Comparison of ENCODE assay signal across 8 cellular contexts in the genomic region with DNA sequence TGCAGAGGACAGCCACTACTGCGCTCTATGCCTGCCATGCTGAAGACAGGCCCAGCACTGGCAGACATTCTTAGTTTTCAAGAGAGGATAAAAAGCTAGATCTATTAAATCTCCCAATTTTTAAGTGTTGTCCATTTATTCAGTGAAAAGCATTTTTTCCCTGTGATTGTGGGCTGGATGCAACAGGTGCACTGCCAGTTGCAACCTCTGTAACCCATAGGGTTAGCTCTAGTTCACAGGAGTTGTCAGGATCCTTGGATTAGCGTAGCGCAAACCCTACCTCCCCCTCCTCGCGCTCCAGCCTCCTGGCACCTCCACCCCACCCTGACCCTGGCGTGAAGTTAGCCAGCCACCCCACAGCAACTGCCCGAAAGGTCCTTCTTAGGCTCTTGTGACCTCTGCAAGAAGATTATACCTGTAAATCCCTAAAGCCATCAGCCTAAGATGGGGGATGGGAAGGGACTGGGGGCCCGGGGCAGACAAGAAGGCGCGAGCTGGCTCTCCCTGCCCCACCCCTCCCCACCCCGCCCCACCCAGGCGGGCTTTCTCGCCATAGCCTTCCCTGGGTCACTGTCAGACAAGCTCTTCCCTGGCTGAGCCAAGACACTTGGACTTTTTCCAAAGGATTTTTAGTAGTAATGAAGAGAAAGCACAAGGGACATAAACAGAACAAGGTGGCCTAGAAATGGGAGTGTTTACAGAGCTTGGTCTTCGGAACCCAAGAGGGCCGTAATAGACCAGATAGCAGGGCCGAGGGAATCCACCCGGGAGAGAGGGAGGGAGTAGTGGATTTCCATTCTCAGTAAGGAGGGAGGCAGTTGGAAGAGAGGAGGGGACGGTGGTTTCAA. TPM values are rescaled to one million over a fixed set of nuclear protein-coding genes. Genes with fewer than 3 reads are reported as not detected.
A peak's percentile ranks its signal among the peaks of the same experiment; 100 is the strongest.
DNase-seq lines count a peak whose midpoint lies in the region; ATAC-seq and TF ChIP-seq lines count a peak whose summit lies in the region.

No MANE protein-coding gene starts in this region.

- H3K27ac Mint-ChIP-seq in CD14-positive monocyte: peak overlapping the region in 2 of 7 donors; percentile 5 to 75
- H3K27ac Mint-ChIP-seq in neural progenitor cell: peak overlapping the region; percentile 4

- TF ChIP-seq CTCF in CD14-positive monocyte (IDR thresholded peaks at IDR 0.05) (no peak), Panc1 (IDR thresholded peaks at IDR 0.05) (no peak), fibroblast of lung (conservative IDR thresholded peaks at IDR 0.05 in 1 of 2, IDR thresholded peaks at IDR 0.05 in 1 of 2; ENCODE audit: low read depth in 1 of 2, low read length in 2 of 2) (no peak), neural progenitor cell (IDR thresholded peaks at IDR 0.05) (no peak)

- H3K9me3 ChIP-seq in Panc1 (ENCODE audit: control insufficient read depth, insufficient read depth, low read depth, low read length) (no peaks in the 10 kb centered on the region), fibroblast of lung (ENCODE audit: control insufficient read depth, insufficient read depth, low read depth, low read length) (no peaks in the 10 kb centered on the region), neural progenitor cell (ENCODE audit: low read depth) (no peaks in the 10 kb centered on the region)

- DNase-seq in CD14-positive monocyte (ENCODE audit: low spot score) (no peak), Panc1 (ENCODE audit: low read depth, low spot score) (no peak), fibroblast of lung (ENCODE audit: low read depth in 2 of 2) (peak in 1 of 2 donors; percentile 20), neural progenitor cell (ENCODE audit: low spot score) (peak; percentile 24), ACHN (no peak), OCI-M2 (lab: John Stamatoyannopoulos, UW; ENCODE audit: unreplicated experiment) (no peak)

- intact Hi-C loops in CD14-positive monocyte (cut with micrococcal nuclease): no loop called here
- intact Hi-C loops in Panc1 (cut with micrococcal nuclease; ENCODE audit: unreplicated experiment): no loop called here

- no peaks in the 10 kb centered on the region for H3K36me3 ChIP-seq in Panc1 (ENCODE audit: control insufficient read depth, insufficient read depth, low read length)
- H3K36me3 ChIP-seq in fibroblast of lung (ENCODE audit: control insufficient read depth, insufficient read depth, low read length): no peaks in the 10 kb centered on the region
- H3K36me3 ChIP-seq in neural progenitor cell: no peaks in the 10 kb centered on the region

- H2AFZ ChIP-seq in fibroblast of lung (ENCODE audit: low read length) (peak overlapping the region; percentile 50), neural progenitor cell (replicated peaks) (peak overlapping the region; percentile 86)

- peak overlapping the region; percentile 43 to 61 for H3K4me3 ChIP-seq in Panc1 (ENCODE audit: low read depth in 2 of 2, low read length in 2 of 2)
- peak overlapping the region; percentile 21 to 78 (median 60) for H3K4me3 ChIP-seq in fibroblast of lung (replicated peaks in 1 of 4; ENCODE audit: control extremely low read depth in 1 of 4, insufficient read depth in 1 of 4, low read depth in 3 of 4, low read length in 4 of 4)
- peak overlapping the region; percentile 87 for H3K4me3 ChIP-seq in neural progenitor cell

- H3K36me3 Mint-ChIP-seq in CD14-positive monocyte: peaks cover 0 to 5% of the 10 kb centered on the region in 2 donors
- no peaks in the 10 kb centered on the region for H3K36me3 Mint-ChIP-seq in neural progenitor cell

- peaks cover 10% of the 10 kb centered on the region for H3K4me1 Mint-ChIP-seq in CD14-positive monocyte
- peaks cover 20% of the 10 kb centered on the region for H3K4me1 Mint-ChIP-seq in neural progenitor cell

- H3K27me3 Mint-ChIP-seq in CD14-positive monocyte (ENCODE audit: low read depth in 3 of 3) (peaks cover 51 to 65% (median 60%) of the 10 kb centered on the region in 3 donors), neural progenitor cell (ENCODE audit: insufficient read depth, low read depth) (peaks cover 34% of the 10 kb centered on the region)

- no TSS peak for BruUV-seq in Panc1 (replicated peaks; lab: Mats Ljungman, UMichigan)

- no peaks in the 10 kb centered on the region for H4K20me1 ChIP-seq in fibroblast of lung (ENCODE audit: control insufficient read depth, extremely low read depth, insufficient read depth, low read length)
- peaks cover 17% of the 10 kb centered on the region for H4K20me1 ChIP-seq in neural progenitor cell (ENCODE audit: low read depth)

- peaks cover 42% of the 10 kb centered on the region for H3K27me3 ChIP-seq in Panc1 (ENCODE audit: control insufficient read depth, insufficient read depth, low read length)
- H3K27me3 ChIP-seq in fibroblast of lung (ENCODE audit: control insufficient read depth, insufficient read depth, low read length): no peaks in the 10 kb centered on the region
- peaks cover 77% of the 10 kb centered on the region for H3K27me3 ChIP-seq in neural progenitor cell

- H3K9ac ChIP-seq in fibroblast of lung (ENCODE audit: insufficient read depth, low read length): peak overlapping the region; percentile 92
- no peak overlapping the region for H3K9ac ChIP-seq in neural progenitor cell

- no peaks in the 10 kb centered on the region; the same call in 1 of the 2 replicates for H3K4me1 ChIP-seq in Panc1 (ENCODE audit: control insufficient read depth, insufficient read depth, low read length)
- peaks cover 21% of the 10 kb centered on the region for H3K4me1 ChIP-seq in fibroblast of lung (ENCODE audit: control insufficient read depth, extremely low read depth, insufficient read depth, low read length)
- peaks cover 10% of the 10 kb centered on the region for H3K4me1 ChIP-seq in neural progenitor cell

- H3K4me3 Mint-ChIP-seq in CD14-positive monocyte (peak overlapping the region; percentile 61 to 80), neural progenitor cell (peak overlapping the region; percentile 83)

- H3K4me2 ChIP-seq in fibroblast of lung (ENCODE audit: extremely low read depth, insufficient read depth, low read length): peak overlapping the region; percentile 82
- peak overlapping the region; percentile 100 for H3K4me2 ChIP-seq in neural progenitor cell

- H3F3A ChIP-seq in neural progenitor cell (ENCODE audit: low read depth): peaks cover 18% of the 10 kb centered on the region

- CTCF ChIA-PET in Panc1 (lab: Charles Lee): interaction anchor here (0.6 to 1.8 kb wide), 3 partner anchors 10 to 132 kb away, joined by 3 to 5 read pairs (median 4); no protein-coding TSS in a partner anchor

- H3K27ac ChIP-seq in Panc1 (ENCODE audit: low read length) (no peak overlapping the region), fibroblast of lung (ENCODE audit: insufficient read depth, low read length) (peak overlapping the region; percentile 88), neural progenitor cell (no peak overlapping the region)

- POLR2A ChIA-PET in Panc1 (lab: Charles Lee): interaction anchor here (1.0 kb wide), 1 partner anchor 31 kb away, joined by 3 read pairs; the partner anchor contains the start of gene EIF3F

- in situ Hi-C loops in Panc1 (cut with HindIII; ENCODE audit: low pct_unique_long_range_greater_than_20kb, low sequenced_read_pairs) (no loop called here), ACHN (cut with HindIII; ENCODE audit: low pct_ligation_motif_present, low pct_unique_long_range_greater_than_20kb, low sequenced_read_pairs) (no loop called here)

- H3K79me2 ChIP-seq in fibroblast of lung (ENCODE audit: control insufficient read depth, insufficient read depth, low read length) (no peaks in the 10 kb centered on the region), neural progenitor cell (ENCODE audit: low read depth) (no peaks in the 10 kb centered on the region)

- H3K9me3 Mint-ChIP-seq in CD14-positive monocyte (peaks cover 0 to 7% (median 5%) of the 10 kb centered on the region in 7 donors), neural progenitor cell (no peaks in the 10 kb centered on the region)

- ATAC-seq in Panc1 (no peak), HG03521 (IDR thresholded peaks at IDR 0.05; ENCODE audit: unreplicated experiment) (no peak)
- no peak for ATAC-seq in activated CD4-positive, CD25-positive, alpha-beta regulatory T cell treated with anti-CD3 and anti-CD28 coated beads, Interleukin-2, amount 50 U/mL, for 24 hours

RNA-seq across cellular contexts. Expression of gene EIF3F, which starts 31.0 kb away (rescaled TPM):
- polyA plus RNA-seq in CD14-positive monocyte (100 to 1,000 TPM; 179 to 243 TPM), fibroblast of lung (323 and 345 TPM in 2 replicates)
- total RNA-seq in Panc1 (2021; ENCODE audit: unreplicated experiment) (387 TPM), fibroblast of lung (291 and 303 TPM in 2 replicates), neural progenitor cell (ENCODE audit: low replicate concordance) (257 and 355 TPM in 2 replicates)
- polyA plus RNA-seq in Panc1 (2012; ENCODE audit: insufficient read length): 395 TPM
- 445 and 471 TPM in 2 replicates for polyA plus RNA-seq in fibroblast of lung (2012)
- polyA minus RNA-seq in fibroblast of lung (ENCODE audit: low replicate concordance): 289 and 384 TPM in 2 replicates

RNA-seq across cellular contexts. Expression of gene NLRP10, which starts 52.9 kb away (rescaled TPM):
- polyA plus RNA-seq in CD14-positive monocyte: not detected
- not detected for total RNA-seq in Panc1 (2021; ENCODE audit: unreplicated experiment)
- not detected for polyA plus RNA-seq in Panc1 (2012; ENCODE audit: insufficient read length)
- 0.26 and 9.6 TPM in 2 replicates for total RNA-seq in fibroblast of lung
- polyA plus RNA-seq in fibroblast of lung: 2.2 and 4.8 TPM in 2 replicates
- 1.1 and 3.3 TPM in 2 replicates for polyA plus RNA-seq in fibroblast of lung (2012)
- 7.9 and 22.8 TPM in 2 replicates for polyA minus RNA-seq in fibroblast of lung (ENCODE audit: low replicate concordance)
- not detected in 2 replicates for total RNA-seq in neural progenitor cell (ENCODE audit: low replicate concordance)
